Comparison of ENCODE assay signal across 8 cellular contexts in the genomic region with DNA sequence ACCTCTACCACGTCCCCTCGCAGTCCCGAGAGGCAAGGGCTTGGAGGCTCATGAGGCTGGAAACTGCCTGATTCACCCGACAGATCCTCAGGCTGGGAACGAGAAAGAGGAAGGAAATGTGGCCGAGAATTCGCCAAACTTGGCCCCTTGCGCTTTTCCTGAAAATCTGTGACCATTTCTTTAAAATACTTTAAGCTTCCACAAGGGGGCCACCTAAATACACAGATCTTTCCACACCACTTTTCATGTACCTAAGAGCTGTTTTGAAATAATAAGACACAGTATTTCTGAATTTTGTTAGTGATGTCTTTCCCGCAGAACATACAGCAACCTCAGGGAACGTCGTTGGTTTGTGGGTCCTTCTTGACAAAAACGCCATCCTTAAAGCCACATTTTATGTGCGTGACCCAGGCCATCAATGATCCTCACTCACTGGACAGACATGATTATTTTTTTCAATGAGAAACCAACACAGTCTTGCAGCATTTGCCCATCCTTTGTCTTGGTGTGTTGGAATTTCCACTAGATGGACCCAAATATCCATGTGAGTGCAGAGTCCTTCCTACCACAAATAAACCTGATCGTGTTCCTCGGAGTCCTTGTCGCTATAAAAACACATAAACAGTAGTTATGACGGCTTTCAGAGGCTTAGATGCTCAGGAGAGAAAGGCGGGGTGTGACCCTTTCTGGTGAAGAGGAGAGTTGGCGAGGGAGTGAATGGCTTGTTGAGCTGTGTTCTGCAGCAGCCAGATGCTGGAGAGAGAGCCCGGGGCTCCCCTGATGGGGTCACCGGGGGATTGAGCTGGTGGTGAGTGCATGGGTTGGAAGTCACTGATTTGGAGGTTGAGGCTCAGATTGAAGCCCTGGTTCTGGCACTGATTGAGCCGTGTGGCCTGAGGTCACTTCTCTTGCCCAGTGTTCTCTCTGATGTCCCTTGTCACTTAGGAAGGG. TPM values are rescaled to one million over a fixed set of nuclear protein-coding genes. Genes with fewer than 3 reads are reported as not detected.
DNase-seq lines count a peak whose midpoint lies in the region; ATAC-seq and TF ChIP-seq lines count a peak whose summit lies in the region.

No MANE protein-coding gene starts in this region.

- intact Hi-C loops in prostate gland (cut with DNase I) (no loop called here), left colon (cut with DNase I, micrococcal nuclease) (no loop called here)

- H3K27ac ChIP-seq in prostate gland: no peak overlapping the region

- H3K36me3 ChIP-seq in prostate gland: no peaks in the 10 kb centered on the region

- ATAC-seq in HG03108 (IDR thresholded peaks at IDR 0.05; ENCODE audit: unreplicated experiment): no peak
- no peak for ATAC-seq in left colon

- H3K27me3 ChIP-seq in prostate gland (replicated peaks; ENCODE audit: insufficient read depth): peaks cover 4% of the 10 kb centered on the region

- H3K4me1 ChIP-seq in prostate gland (replicated peaks): no peaks in the 10 kb centered on the region

- DNase-seq in NCI-H1092 treated with DMSO at 0.1 percent for 48 hours (lab: John Stamatoyannopoulos, UW) (peak; percentile 31), NCI-H1092 (lab: John Stamatoyannopoulos, UW) (no peak), LoVo (ENCODE audit: low spot score) (peak; percentile 37), SK-N-DZ (ENCODE audit: low spot score) (peak; percentile 54), fibroblast of pulmonary artery (ENCODE audit: low read depth) (peak; percentile 63), prostate gland (ENCODE audit: low spot score) (no peak), left colon (no peak)

- no peak overlapping the region for H3K4me3 ChIP-seq in fibroblast of pulmonary artery (replicated peaks; ENCODE audit: low read depth, low read length)
- H3K4me3 ChIP-seq in prostate gland: no peak overlapping the region

- 25% methylated on average over 22 of the region's 22 CpGs for WGBS in prostate gland

- no peaks in the 10 kb centered on the region for H3K9me3 ChIP-seq in prostate gland

- no peak for TF ChIP-seq POLR2A in prostate gland (IDR thresholded peaks at IDR 0.05)

- peak; percentile 53 for TF ChIP-seq CTCF in fibroblast of pulmonary artery (IDR thresholded peaks at IDR 0.05; ENCODE audit: low read length, missing control alignments)
- TF ChIP-seq CTCF in prostate gland (IDR thresholded peaks at IDR 0.05): peak in 3 of 4 experiments; percentile 56 to 65 (median 63)

RNA-seq across cellular contexts. Expression of a gene that starts 25.0 kb away (rescaled TPM):
- polyA plus RNA-seq in SK-N-DZ (2014; cell fraction: cytosol; rRNA removed): not detected in 2 replicates
- not detected in 2 replicates for polyA plus RNA-seq in SK-N-DZ (2014; cell fraction: nucleus; rRNA removed)
- total RNA-seq in prostate gland: 1 to 10 TPM in 1 of 2 donors, not detected in 1; 5.9 TPM
- not detected for total RNA-seq in left colon

Comparison
In these comparisons a context has a peak if more than half of its experiments do, and no peak if none do; other contexts are left out.
1. DNase-seq: peak in NCI-H1092 treated with DMSO at 0.1 percent for 48 hours (single experiment), LoVo (single experiment), SK-N-DZ (single experiment) and fibroblast of pulmonary artery (single experiment); none in NCI-H1092 (single experiment), prostate gland (single experiment) and left colon (0 of 2).